ENCODE assay signal across 13 cellular contexts in genomic region chr5:157217289-157218024, GRCh38. TPM values are rescaled to one million over a fixed set of nuclear protein-coding genes. Genes with fewer than 3 reads are reported as not detected.
DNase-seq lines count a peak whose midpoint lies in the region; ATAC-seq and TF ChIP-seq lines count a peak whose summit lies in the region.
"Had no signal": no experiment of that assay in that cellular context is flagged by ENCODE, and none has a peak within 500 bp of the region (broad histone marks: within the 10 kb centered on the region; RNA-seq: fewer than 3 reads in every experiment).

No MANE protein-coding gene starts in this region.

- no peaks in the 10 kb centered on the region for H3K27me3 Mint-ChIP-seq in activated naive CD8-positive, alpha-beta T cell treated with anti-CD3 and anti-CD28 coated beads, Interleukin-2, amount 10 ng/mL, durations not matched to agents 7 days and 5 days

- H3K4me1 Mint-ChIP-seq in activated naive CD8-positive, alpha-beta T cell treated with anti-CD3 and anti-CD28 coated beads, Interleukin-2, amount 10 ng/mL, durations not matched to agents 7 days and 5 days = peaks cover 87% of the 10 kb centered on the region

- TF ChIP-seq CTCF in GM10266 (IDR thresholded peaks at IDR 0.05; ENCODE audit: control insufficient read depth, insufficient read depth, low read depth, missing control alignments) = no peak

- peaks cover 73% of the 10 kb centered on the region for H3K36me3 Mint-ChIP-seq in activated naive CD8-positive, alpha-beta T cell treated with anti-CD3 and anti-CD28 coated beads, Interleukin-2, amount 10 ng/mL, durations not matched to agents 7 days and 5 days

- no peaks in the 10 kb centered on the region for H3K9me3 Mint-ChIP-seq in activated naive CD8-positive, alpha-beta T cell treated with anti-CD3 and anti-CD28 coated beads, Interleukin-2, amount 10 ng/mL, durations not matched to agents 7 days and 5 days

- POLR2A ChIA-PET in activated naive CD8-positive, alpha-beta T cell treated with anti-CD3 and anti-CD28 coated beads, Interleukin-2, amount 10 ng/mL, durations not matched to agents 7 days and 5 days (lab: Charles Lee) = interaction anchor here (0.8 to 6.5 kb wide), 17 partner anchors 9 to 124 kb away, joined by 3 to 65 read pairs (median 7); partner anchors contain the start of genes ITK and MED7

- H3K4me3 Mint-ChIP-seq in activated naive CD8-positive, alpha-beta T cell treated with anti-CD3 and anti-CD28 coated beads, Interleukin-2, amount 10 ng/mL, durations not matched to agents 7 days and 5 days = peak overlapping the region; percentile 83

- DNase-seq in Daoy (ENCODE audit: low read depth) (peak; percentile 57), NOMO-1 (lab: John Stamatoyannopoulos, UW; ENCODE audit: unreplicated experiment in 2 of 2) (no peak), NCI-H774 (lab: John Stamatoyannopoulos, UW) (no peak), GM10266 (ENCODE audit: extremely low spot score) (no peak)
- DNase-seq in activated CD4-positive, alpha-beta T cell treated with anti-CD3 and anti-CD28 coated beads for 4 hours = peak; percentile 79 to 84
- DNase-seq in activated naive CD8-positive, alpha-beta T cell treated with anti-CD3 and anti-CD28 coated beads, Interleukin-2, amount 10 ng/mL, durations not matched to agents 7 days and 5 days = peak; percentile 57
- DNase-seq in stimulated activated CD4-positive, alpha-beta T cell treated with anti-CD3 and anti-CD28 coated beads, Interleukin-4, amount 100 ng/mL, for 1 hour = peak; percentile 61
- DNase-seq: NCI-H2227 treated with DMSO at 0.1 percent for 48 hours, SHP77, thyroid gland had no signal

- ATAC-seq in activated naive CD8-positive, alpha-beta T cell treated with anti-CD3 and anti-CD28 coated beads, Interleukin-2, amount 10 ng/mL, durations not matched to agents 7 days and 5 days (ENCODE audit: low read depth) = peak; percentile 37
- no peak for ATAC-seq in HG03280 (IDR thresholded peaks at IDR 0.05; ENCODE audit: unreplicated experiment)
- ATAC-seq: HepG2 had no signal

- H3K27ac Mint-ChIP-seq in activated naive CD8-positive, alpha-beta T cell treated with anti-CD3 and anti-CD28 coated beads, Interleukin-2, amount 10 ng/mL, durations not matched to agents 7 days and 5 days = peak overlapping the region; percentile 99

RNA-seq across cellular contexts. Expression of gene ITK, which starts 36.8 kb away (rescaled TPM):
- total RNA-seq in Daoy (2014; rRNA removed; shearing (Covaris generic)) = not detected in 2 replicates
- total RNA-seq in activated naive CD8-positive, alpha-beta T cell treated with anti-CD3 and anti-CD28 coated beads, Interleukin-2, amount 10 ng/mL, durations not matched to agents 7 days and 5 days = 100 to 1,000 TPM; 313 to 324 TPM
- total RNA-seq: HepG2 had no signal

RNA-seq across cellular contexts. Expression of gene CYFIP2, which starts 48.5 kb away (rescaled TPM):
- 7.6 and 8.5 TPM in 2 replicates for total RNA-seq in Daoy (2014; rRNA removed; shearing (Covaris generic))
- total RNA-seq in activated naive CD8-positive, alpha-beta T cell treated with anti-CD3 and anti-CD28 coated beads, Interleukin-2, amount 10 ng/mL, durations not matched to agents 7 days and 5 days = 100 to 1,000 TPM; 458 to 480 TPM

RNA-seq across cellular contexts. Expression of gene GARIN3, which starts 51.4 kb away (rescaled TPM):
- not detected in 2 replicates for total RNA-seq in Daoy (2014; rRNA removed; shearing (Covaris generic))
- not detected for total RNA-seq in activated naive CD8-positive, alpha-beta T cell treated with anti-CD3 and anti-CD28 coated beads, Interleukin-2, amount 10 ng/mL, durations not matched to agents 7 days and 5 days
- total RNA-seq: HepG2, mononuclear cell, thyroid gland had no signal

Comparison
In these comparisons a context has a peak if more than half of its experiments do, and no peak if none do; other contexts are left out.
1. DNase-seq: peak in Daoy (single experiment), activated CD4-positive, alpha-beta T cell treated with anti-CD3 and anti-CD28 coated beads for 4 hours (2 of 2), activated naive CD8-positive, alpha-beta T cell treated with anti-CD3 and anti-CD28 coated beads, Interleukin-2, amount 10 ng/mL, durations not matched to agents 7 days and 5 days (single experiment) and stimulated activated CD4-positive, alpha-beta T cell treated with anti-CD3 and anti-CD28 coated beads, Interleukin-4, amount 100 ng/mL, for 1 hour (single experiment); none in NOMO-1 (0 of 2), NCI-H774 (single experiment) and GM10266 (single experiment).
2. RNA of gene ITK, which starts 36.8 kb away (total RNA-seq): 313 to 324 TPM in activated naive CD8-positive, alpha-beta T cell treated with anti-CD3 and anti-CD28 coated beads, Interleukin-2, amount 10 ng/mL, durations not matched to agents 7 days and 5 days; not detected in Daoy; every median in the first group is over 100 times any median in the second.
3. RNA of gene CYFIP2, which starts 48.5 kb away (total RNA-seq): 458 to 480 TPM in activated naive CD8-positive, alpha-beta T cell treated with anti-CD3 and anti-CD28 coated beads, Interleukin-2, amount 10 ng/mL, durations not matched to agents 7 days and 5 days; 7.6 to 8.5 TPM in Daoy; every median in the first group is over 10 times any median in the second.